In the genomic region with DNA sequence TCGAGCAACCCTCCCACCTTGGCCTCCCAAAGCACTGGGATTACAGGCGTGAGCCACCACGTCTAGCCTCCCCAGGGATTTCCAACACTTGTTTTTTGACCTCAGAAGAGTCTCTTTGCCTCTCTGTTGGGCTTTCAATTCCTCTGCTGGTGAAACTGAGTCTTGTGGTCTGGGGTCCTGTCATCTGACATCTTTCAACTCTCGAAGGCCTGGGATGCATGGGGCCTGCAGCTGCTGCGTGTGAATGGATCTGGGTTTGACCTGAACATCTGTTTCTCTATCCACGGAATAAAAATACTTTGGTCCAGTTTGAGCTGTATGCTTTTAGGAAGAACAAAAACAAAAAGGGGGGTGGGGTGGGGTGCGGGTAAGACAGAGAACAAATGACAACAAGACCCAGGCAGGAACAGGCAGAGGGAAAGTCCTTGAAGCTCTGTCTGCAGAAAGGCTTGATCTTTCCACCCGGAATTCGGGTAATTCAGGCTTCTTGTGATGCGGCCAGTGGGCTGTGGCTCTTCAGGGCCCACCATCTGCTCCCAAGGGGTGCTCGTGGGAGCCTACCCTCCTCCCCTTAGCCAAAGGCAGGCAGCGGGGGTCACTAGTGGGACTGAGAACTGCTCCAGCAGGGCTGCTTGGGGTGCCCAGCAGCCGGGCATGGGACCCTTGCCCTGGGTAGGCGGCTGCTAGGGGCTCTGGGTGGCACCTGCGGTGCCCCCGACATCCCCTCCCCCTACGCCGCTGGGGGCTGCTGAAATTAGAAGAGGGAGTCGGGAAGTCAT, we compare ENCODE assay signal across 9 cellular contexts.
A peak's percentile ranks its signal among the peaks of the same experiment; 100 is the strongest.
DNase-seq lines count a peak whose midpoint lies in the region; ATAC-seq, FAIRE-seq and TF ChIP-seq lines count a peak whose summit lies in the region.
"Had no signal": no experiment of that assay in that cellular context is flagged by ENCODE, and none has a peak within 500 bp of the region (broad histone marks: within the 10 kb centered on the region; RNA-seq: fewer than 3 reads in every experiment).

No MANE protein-coding gene starts in this region.

- TF ChIP-seq EP300 in SK-N-SH (IDR thresholded peaks at IDR 0.05; ENCODE audit: borderline replicate concordance in 1 of 2, low read depth in 1 of 2, low read length in 1 of 2), result no peak

- H4K20me1 ChIP-seq in SK-N-SH (ENCODE audit: insufficient read depth), result no peaks in the 10 kb centered on the region
- no peaks in the 10 kb centered on the region for H4K20me1 ChIP-seq in endothelial cell of umbilical vein (replicated peaks; ENCODE audit: control insufficient read depth, extremely low read depth, insufficient read depth, low read length)

- no peaks in the 10 kb centered on the region for H3K9me3 Mint-ChIP-seq in stimulated activated naive B cell treated with anti-CD40 and anti-IgM and Interleukin-4, amounts not matched to agents 10 μg/mL and 1 μg/mL and 100 μg/mL, for 72 hours

- H3K27me3 ChIP-seq in SK-N-SH (ENCODE audit: insufficient read depth) (no peaks in the 10 kb centered on the region), endothelial cell of umbilical vein (ENCODE audit: control insufficient read depth in 2 of 2, insufficient read depth in 2 of 2, low read length in 2 of 2) (no peaks in the 10 kb centered on the region)

- peaks cover 4 to 16% of the 10 kb centered on the region in 2 donors for H3K27me3 Mint-ChIP-seq in stimulated activated naive B cell treated with anti-CD40 and anti-IgM and Interleukin-4, amounts not matched to agents 10 μg/mL and 1 μg/mL and 100 μg/mL, for 72 hours

- intact Hi-C loops in endothelial cell of umbilical vein (cut with micrococcal nuclease), result loop anchor here (5.0 kb wide), 2 partner anchors 79 to 236 kb away; partner anchors contain the start of gene ZNF148

- H3K4me3 ChIP-seq in SK-N-SH (ENCODE audit: low read depth in 2 of 2, low read length in 1 of 2) (no peak overlapping the region), endothelial cell of umbilical vein (replicated peaks in 1 of 3; ENCODE audit: insufficient read depth in 1 of 3, low read depth in 1 of 3, low read length in 3 of 3) (peak overlapping the region in 1 of 3 experiments; percentile 35)

- H3K36me3 Mint-ChIP-seq in stimulated activated naive B cell treated with anti-CD40 and anti-IgM and Interleukin-4, amounts not matched to agents 10 μg/mL and 1 μg/mL and 100 μg/mL, for 72 hours, result peaks cover 0 to 4% of the 10 kb centered on the region in 2 donors

- H3F3A ChIP-seq in SK-N-SH (replicated peaks; ENCODE audit: insufficient read depth), result no peaks in the 10 kb centered on the region

- TF ChIP-seq CTCF in SK-N-SH (IDR thresholded peaks at IDR 0.05) (no peak), endothelial cell of umbilical vein (IDR thresholded peaks at IDR 0.05; ENCODE audit: extremely low read depth in 1 of 2, insufficient read depth in 1 of 2, low read depth in 1 of 2, low read length in 2 of 2) (no peak)

- peak overlapping the region in 1 of 2 experiments; percentile 79; a peak in 2 of 4 replicates for H3K27ac ChIP-seq in SK-N-SH (ENCODE audit: low read depth in 2 of 2, low read length in 1 of 2)
- H3K27ac ChIP-seq in endothelial cell of umbilical vein (ENCODE audit: insufficient read depth, low read depth, low read length), result no peak overlapping the region

- no TSS peak for BruUV-seq in endothelial cell of umbilical vein (replicated peaks; lab: Mats Ljungman, UMichigan)

- H3K79me2 ChIP-seq in SK-N-SH (ENCODE audit: insufficient read depth), result no peaks in the 10 kb centered on the region
- H3K79me2 ChIP-seq in endothelial cell of umbilical vein (ENCODE audit: control insufficient read depth, insufficient read depth, low read length), result no peaks in the 10 kb centered on the region

- peak overlapping the region; percentile 63; the same call in 1 of the 2 replicates for H3K4me2 ChIP-seq in SK-N-SH
- H3K4me2 ChIP-seq in endothelial cell of umbilical vein (ENCODE audit: insufficient read depth, low read length), result peak overlapping the region; percentile 31

- no peaks in the 10 kb centered on the region for H3K36me3 ChIP-seq in SK-N-SH (replicated peaks in 1 of 2; ENCODE audit: control insufficient read depth in 1 of 2, insufficient read depth in 2 of 2, low read length in 1 of 2)
- H3K36me3 ChIP-seq in endothelial cell of umbilical vein (ENCODE audit: control insufficient read depth in 2 of 2, extremely low read depth in 1 of 2, insufficient read depth in 2 of 2, low read length in 2 of 2), result no peaks in the 10 kb centered on the region

- H3K9me2 ChIP-seq in SK-N-SH, result no peaks in the 10 kb centered on the region

- dilution Hi-C loops in endothelial cell of umbilical vein (cut with MboI; ENCODE audit: extremely low pct_ligation_motif_present, low sequenced_read_pairs), result no loop called here

- CTCF ChIA-PET in SK-N-SH (lab: Yijun Ruan, JAX), result interaction anchor here (0.9 kb wide), 1 partner anchor 8 kb away, joined by 3 read pairs; no protein-coding TSS in a partner anchor
- CTCF ChIA-PET in endothelial cell of umbilical vein (lab: Charles Lee), result interaction anchor here (0.9 to 2.6 kb wide), 6 partner anchors 9 to 445 kb away, joined by 3 to 9 read pairs (median 4); no protein-coding TSS in a partner anchor

- H3K27ac Mint-ChIP-seq in stimulated activated naive B cell treated with anti-CD40 and anti-IgM and Interleukin-4, amounts not matched to agents 10 μg/mL and 1 μg/mL and 100 μg/mL, for 72 hours, result peak overlapping the region; percentile 93

- POLR2A ChIA-PET in SK-N-SH (lab: Yijun Ruan, JAX), result no interaction called here
- POLR2A ChIA-PET in endothelial cell of umbilical vein (lab: Charles Lee), result no interaction called here

- no peak for FAIRE-seq in endothelial cell of umbilical vein (lab: Jason Lieb, UNC)
- FAIRE-seq: A204.1 had no signal

- TF ChIP-seq POLR2A in endothelial cell of umbilical vein (IDR thresholded peaks at IDR 0.05; ENCODE audit: low read depth, low read length), result no peak

- H3K4me3 Mint-ChIP-seq in stimulated activated naive B cell treated with anti-CD40 and anti-IgM and Interleukin-4, amounts not matched to agents 10 μg/mL and 1 μg/mL and 100 μg/mL, for 72 hours, result peak overlapping the region; percentile 84 to 92

- peaks cover 43 to 82% of the 10 kb centered on the region in 2 donors for H3K4me1 Mint-ChIP-seq in stimulated activated naive B cell treated with anti-CD40 and anti-IgM and Interleukin-4, amounts not matched to agents 10 μg/mL and 1 μg/mL and 100 μg/mL, for 72 hours

- no peak for TF ChIP-seq RAD21 in SK-N-SH (IDR thresholded peaks at IDR 0.05; ENCODE audit: low read length)

- no peak overlapping the region for H2AFZ ChIP-seq in SK-N-SH (ENCODE audit: low read depth)
- H2AFZ ChIP-seq in endothelial cell of umbilical vein (ENCODE audit: low read depth, low read length), result peak overlapping the region; percentile 95

- H3K9me3 ChIP-seq in SK-N-SH (no peaks in the 10 kb centered on the region), endothelial cell of umbilical vein (replicated peaks; ENCODE audit: control insufficient read depth, insufficient read depth, low read length) (no peaks in the 10 kb centered on the region)

- H3K9ac ChIP-seq in SK-N-SH (peak overlapping the region; percentile 56; the same call in 1 of the 2 replicates), endothelial cell of umbilical vein (replicated peaks; ENCODE audit: extremely low read depth, insufficient read depth, low read length) (peak overlapping the region; percentile 44)

- ATAC-seq in SK-N-SH treated with all-trans-retinoic acid at 6 μM for 48 hours, result no peak
- ATAC-seq in HG03354 (IDR thresholded peaks at IDR 0.05; ENCODE audit: poor library complexity, severe bottlenecking, unreplicated experiment), result peak; percentile 18
- peak in 1 of 2 donors; percentile 16 for ATAC-seq in stimulated activated naive B cell treated with anti-CD40 and anti-IgM and Interleukin-4, amounts not matched to agents 10 μg/mL and 1 μg/mL and 100 μg/mL, for 72 hours (replicated peaks)

- 94% methylated on average over 9 of the region's 19 CpGs for WGBS in SK-N-SH (ENCODE audit: low lambda C conversion rate)

- H3K9me1 ChIP-seq in endothelial cell of umbilical vein (replicated peaks; ENCODE audit: control insufficient read depth, extremely low read depth, insufficient read depth, low read length), result no peaks in the 10 kb centered on the region

- peak; percentile 45 for DNase-seq in SK-N-SH
- DNase-seq in endothelial cell of umbilical vein (ENCODE audit: low read depth, low spot score), result no peak
- no peak for DNase-seq in stimulated activated naive B cell treated with anti-CD40 and anti-IgM and Interleukin-4, amounts not matched to agents 10 μg/mL and 1 μg/mL and 100 μg/mL, for 72 hours
- DNase-seq in Ammon's horn (ENCODE audit: low spot score), result no peak
- no peak for DNase-seq in DMS 273 (lab: John Stamatoyannopoulos, UW; ENCODE audit: unreplicated experiment)
- DNase-seq in NCI-H146 treated with DMSO at 0.1 percent for 48 hours (lab: John Stamatoyannopoulos, UW; ENCODE audit: unreplicated experiment), result no peak

- H3K4me1 ChIP-seq in SK-N-SH (ENCODE audit: control insufficient read depth in 1 of 2, insufficient read depth in 2 of 2, low read depth in 1 of 2, low read length in 1 of 2), result peaks cover 14 to 24% of the 10 kb centered on the region in 2 experiments; a peak in 3 of 4 replicates
- peaks cover 12% of the 10 kb centered on the region for H3K4me1 ChIP-seq in endothelial cell of umbilical vein (ENCODE audit: control insufficient read depth, extremely low read depth, insufficient read depth, low read length)

TF ChIP-seq in SK-N-SH, 30 proteins besides CTCF, POLR2A, EP300 and RAD21 (continues in another document):
- TF ChIP-seq YY1 (IDR thresholded peaks at IDR 0.05; ENCODE audit: low read depth), result no peak
- TF ChIP-seq RFX5 (IDR thresholded peaks at IDR 0.05; ENCODE audit: low read length), result no peak
- TF ChIP-seq, protein P1, sequence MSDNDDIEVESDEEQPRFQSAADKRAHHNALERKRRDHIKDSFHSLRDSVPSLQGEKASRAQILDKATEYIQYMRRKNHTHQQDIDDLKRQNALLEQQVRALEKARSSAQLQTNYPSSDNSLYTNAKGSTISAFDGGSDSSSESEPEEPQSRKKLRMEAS (IDR thresholded peaks at IDR 0.05; ENCODE audit: low read depth), result no peak

TF ChIP-seq in SK-N-SH treated with all-trans-retinoic acid at 6 μM for 48 hours, 23 proteins besides CTCF, POLR2A, EP300 and RAD21 (continues in another document):
- no peak for TF ChIP-seq OSR1 (CRISPR knock-in tag; IDR thresholded peaks at IDR 0.05)
- TF ChIP-seq TCF4 (CRISPR knock-in tag; IDR thresholded peaks at IDR 0.05; ENCODE audit: borderline replicate concordance), result no peak
- TF ChIP-seq ISL1 (CRISPR knock-in tag; IDR thresholded peaks at IDR 0.05), result no peak

TF ChIP-seq in endothelial cell of umbilical vein, 7 proteins besides CTCF, POLR2A, EP300 and RAD21 (continues in another document):
- TF ChIP-seq, protein P1 (IDR thresholded peaks at IDR 0.05; ENCODE audit: insufficient read depth, insufficient read length), result no peak
- TF ChIP-seq FOS (IDR thresholded peaks at IDR 0.05; ENCODE audit: borderline replicate concordance, insufficient read depth, low read length), result no peak
- no peak for TF ChIP-seq JUN (IDR thresholded peaks at IDR 0.05; ENCODE audit: borderline replicate concordance, insufficient read depth, insufficient read length, low read depth)
- no peak for TF ChIP-seq EZH2 (IDR thresholded peaks at IDR 0.05; ENCODE audit: borderline replicate concordance, low read depth, low read length, severe bottlenecking)
